Comparison of ENCODE assay signal across 1 cellular context in the genomic region with DNA sequence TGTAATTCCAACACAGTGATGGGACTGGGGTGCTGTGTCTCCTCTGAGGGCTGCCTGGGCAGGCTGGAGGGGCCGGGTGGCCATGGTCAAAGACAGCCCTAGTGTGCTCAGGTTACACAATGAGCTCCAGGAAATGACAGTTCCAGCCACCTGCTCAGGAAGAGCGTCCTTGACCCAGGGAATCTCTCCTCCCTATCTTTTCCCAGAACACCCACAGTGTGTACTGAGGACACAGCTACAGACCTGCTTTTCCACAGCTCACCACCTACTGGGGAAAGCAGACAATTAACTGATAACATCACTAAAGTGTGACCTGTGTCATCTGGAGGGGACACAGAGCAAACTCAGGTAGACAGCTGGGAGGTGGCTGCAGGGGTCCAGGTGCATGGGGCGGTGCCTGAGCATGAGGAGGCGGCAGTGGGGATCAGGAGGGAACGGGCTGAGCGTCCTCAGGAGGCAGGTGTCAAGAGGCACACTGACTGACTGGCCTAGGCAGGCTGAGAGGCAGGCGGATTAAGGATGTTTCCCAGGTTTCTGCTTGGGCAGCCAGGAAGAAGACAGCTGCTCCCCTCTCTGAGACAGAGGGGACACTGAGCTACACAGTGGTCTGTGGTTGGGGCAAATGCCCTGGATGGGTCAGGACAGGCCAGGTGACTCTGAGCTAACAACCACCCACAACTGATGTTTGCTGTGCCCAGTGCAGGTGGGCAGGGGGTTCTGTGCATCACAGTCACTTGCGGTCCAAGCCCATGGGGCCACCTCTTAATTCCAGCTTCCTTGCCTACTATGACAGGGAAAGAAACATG.
TF ChIP-seq lines count a peak whose summit lies in the region.

No MANE protein-coding gene starts in this region.

TF ChIP-seq in HepG2, 621 proteins besides CTCF, POLR2A, EP300 and RAD21 (continued from another document and continues in another):
- peak; percentile 44; the same call in 1 of the 2 replicates for TF ChIP-seq ZFY (CRISPR knock-in tag; IDR thresholded peaks at IDR 0.05)
- TF ChIP-seq ZNF652 (CRISPR knock-in tag; IDR thresholded peaks at IDR 0.05; ENCODE audit: borderline replicate concordance, low read depth), result no peak
- TF ChIP-seq, protein P1, sequence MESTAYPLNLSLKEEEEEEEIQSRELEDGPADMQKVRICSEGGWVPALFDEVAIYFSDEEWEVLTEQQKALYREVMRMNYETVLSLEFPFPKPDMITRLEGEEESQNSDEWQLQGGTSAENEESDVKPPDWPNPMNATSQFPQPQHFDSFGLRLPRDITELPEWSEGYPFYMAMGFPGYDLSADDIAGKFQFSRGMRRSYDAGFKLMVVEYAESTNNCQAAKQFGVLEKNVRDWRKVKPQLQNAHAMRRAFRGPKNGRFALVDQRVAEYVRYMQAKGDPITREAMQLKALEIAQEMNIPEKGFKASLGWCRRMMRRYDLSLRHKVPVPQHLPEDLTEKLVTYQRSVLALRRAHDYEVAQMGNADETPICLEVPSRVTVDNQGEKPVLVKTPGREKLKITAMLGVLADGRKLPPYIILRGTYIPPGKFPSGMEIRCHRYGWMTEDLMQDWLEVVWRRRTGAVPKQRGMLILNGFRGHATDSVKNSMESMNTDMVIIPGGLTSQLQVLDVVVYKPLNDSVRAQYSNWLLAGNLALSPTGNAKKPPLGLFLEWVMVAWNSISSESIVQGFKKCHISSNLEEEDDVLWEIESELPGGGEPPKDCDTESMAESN (CRISPR knock-in tag; conservative IDR thresholded peaks at IDR 0.05), result no peak
- no peak for TF ChIP-seq CHCHD3 (CRISPR knock-in tag; IDR thresholded peaks at IDR 0.05)
- no peak for TF ChIP-seq SYNCRIP (IDR thresholded peaks at IDR 0.05; ENCODE audit: insufficient read depth, low read depth, low read length)
- TF ChIP-seq ZNF326 (CRISPR knock-in tag; IDR thresholded peaks at IDR 0.05; ENCODE audit: borderline replicate concordance), result no peak
- peak; percentile 99 for TF ChIP-seq RXRB (CRISPR knock-in tag; IDR thresholded peaks at IDR 0.05; ENCODE audit: borderline replicate concordance)
- TF ChIP-seq, protein P2, sequence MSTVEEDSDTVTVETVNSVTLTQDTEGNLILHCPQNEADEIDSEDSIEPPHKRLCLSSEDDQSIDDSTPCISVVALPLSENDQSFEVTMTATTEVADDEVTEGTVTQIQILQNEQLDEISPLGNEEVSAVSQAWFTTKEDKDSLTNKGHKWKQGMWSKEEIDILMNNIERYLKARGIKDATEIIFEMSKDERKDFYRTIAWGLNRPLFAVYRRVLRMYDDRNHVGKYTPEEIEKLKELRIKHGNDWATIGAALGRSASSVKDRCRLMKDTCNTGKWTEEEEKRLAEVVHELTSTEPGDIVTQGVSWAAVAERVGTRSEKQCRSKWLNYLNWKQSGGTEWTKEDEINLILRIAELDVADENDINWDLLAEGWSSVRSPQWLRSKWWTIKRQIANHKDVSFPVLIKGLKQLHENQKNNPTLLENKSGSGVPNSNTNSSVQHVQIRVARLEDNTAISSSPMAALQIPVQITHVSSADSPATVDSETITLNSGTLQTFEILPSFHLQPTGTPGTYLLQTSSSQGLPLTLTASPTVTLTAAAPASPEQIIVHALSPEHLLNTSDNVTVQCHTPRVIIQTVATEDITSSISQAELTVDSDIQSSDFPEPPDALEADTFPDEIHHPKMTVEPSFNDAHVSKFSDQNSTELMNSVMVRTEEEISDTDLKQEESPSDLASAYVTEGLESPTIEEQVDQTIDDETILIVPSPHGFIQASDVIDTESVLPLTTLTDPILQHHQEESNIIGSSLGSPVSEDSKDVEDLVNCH (CRISPR knock-in tag; IDR thresholded peaks at IDR 0.05), result no peak
- TF ChIP-seq, protein P3, sequence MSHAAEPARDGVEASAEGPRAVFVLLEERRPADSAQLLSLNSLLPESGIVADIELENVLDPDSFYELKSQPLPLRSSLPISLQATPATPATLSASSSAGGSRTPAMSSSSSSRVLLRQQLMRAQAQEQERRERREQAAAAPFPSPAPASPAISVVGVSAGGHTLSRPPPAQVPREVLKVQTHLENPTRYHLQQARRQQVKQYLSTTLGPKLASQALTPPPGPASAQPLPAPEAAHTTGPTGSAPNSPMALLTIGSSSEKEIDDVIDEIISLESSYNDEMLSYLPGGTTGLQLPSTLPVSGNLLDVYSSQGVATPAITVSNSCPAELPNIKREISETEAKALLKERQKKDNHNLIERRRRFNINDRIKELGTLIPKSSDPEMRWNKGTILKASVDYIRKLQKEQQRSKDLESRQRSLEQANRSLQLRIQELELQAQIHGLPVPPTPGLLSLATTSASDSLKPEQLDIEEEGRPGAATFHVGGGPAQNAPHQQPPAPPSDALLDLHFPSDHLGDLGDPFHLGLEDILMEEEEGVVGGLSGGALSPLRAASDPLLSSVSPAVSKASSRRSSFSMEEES (CRISPR knock-in tag; IDR thresholded peaks at IDR 0.05), result peak; percentile 95
- TF ChIP-seq PHF20 (CRISPR knock-in tag; IDR thresholded peaks at IDR 0.05), result peak; percentile 84
- 0 out of 2 replicates have a peak, but pooled peaks have one; percentile 43 for TF ChIP-seq ZZZ3 (CRISPR knock-in tag; IDR thresholded peaks at IDR 0.05; ENCODE audit: borderline replicate concordance)
- TF ChIP-seq, protein P4, sequence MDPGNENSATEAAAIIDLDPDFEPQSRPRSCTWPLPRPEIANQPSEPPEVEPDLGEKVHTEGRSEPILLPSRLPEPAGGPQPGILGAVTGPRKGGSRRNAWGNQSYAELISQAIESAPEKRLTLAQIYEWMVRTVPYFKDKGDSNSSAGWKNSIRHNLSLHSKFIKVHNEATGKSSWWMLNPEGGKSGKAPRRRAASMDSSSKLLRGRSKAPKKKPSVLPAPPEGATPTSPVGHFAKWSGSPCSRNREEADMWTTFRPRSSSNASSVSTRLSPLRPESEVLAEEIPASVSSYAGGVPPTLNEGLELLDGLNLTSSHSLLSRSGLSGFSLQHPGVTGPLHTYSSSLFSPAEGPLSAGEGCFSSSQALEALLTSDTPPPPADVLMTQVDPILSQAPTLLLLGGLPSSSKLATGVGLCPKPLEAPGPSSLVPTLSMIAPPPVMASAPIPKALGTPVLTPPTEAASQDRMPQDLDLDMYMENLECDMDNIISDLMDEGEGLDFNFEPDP (CRISPR knock-in tag; conservative IDR thresholded peaks at IDR 0.05), result no peak
- TF ChIP-seq, protein P5, sequence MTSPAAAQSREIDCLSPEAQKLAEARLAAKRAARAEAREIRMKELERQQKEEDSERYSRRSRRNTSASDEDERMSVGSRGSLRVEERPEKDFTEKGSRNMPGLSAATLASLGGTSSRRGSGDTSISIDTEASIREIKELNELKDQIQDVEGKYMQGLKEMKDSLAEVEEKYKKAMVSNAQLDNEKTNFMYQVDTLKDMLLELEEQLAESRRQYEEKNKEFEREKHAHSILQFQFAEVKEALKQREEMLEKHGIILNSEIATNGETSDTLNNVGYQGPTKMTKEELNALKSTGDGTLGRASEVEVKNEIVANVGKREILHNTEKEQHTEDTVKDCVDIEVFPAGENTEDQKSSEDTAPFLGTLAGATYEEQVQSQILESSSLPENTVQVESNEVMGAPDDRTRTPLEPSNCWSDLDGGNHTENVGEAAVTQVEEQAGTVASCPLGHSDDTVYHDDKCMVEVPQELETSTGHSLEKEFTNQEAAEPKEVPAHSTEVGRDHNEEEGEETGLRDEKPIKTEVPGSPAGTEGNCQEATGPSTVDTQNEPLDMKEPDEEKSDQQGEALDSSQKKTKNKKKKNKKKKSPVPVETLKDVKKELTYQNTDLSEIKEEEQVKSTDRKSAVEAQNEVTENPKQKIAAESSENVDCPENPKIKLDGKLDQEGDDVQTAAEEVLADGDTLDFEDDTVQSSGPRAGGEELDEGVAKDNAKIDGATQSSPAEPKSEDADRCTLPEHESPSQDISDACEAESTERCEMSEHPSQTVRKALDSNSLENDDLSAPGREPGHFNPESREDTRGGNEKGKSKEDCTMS (CRISPR knock-in tag; conservative IDR thresholded peaks at IDR 0.05), result no peak
- peak; percentile 89 for TF ChIP-seq CBX5 (CRISPR knock-in tag; IDR thresholded peaks at IDR 0.05; ENCODE audit: borderline replicate concordance)
- TF ChIP-seq, protein P6, sequence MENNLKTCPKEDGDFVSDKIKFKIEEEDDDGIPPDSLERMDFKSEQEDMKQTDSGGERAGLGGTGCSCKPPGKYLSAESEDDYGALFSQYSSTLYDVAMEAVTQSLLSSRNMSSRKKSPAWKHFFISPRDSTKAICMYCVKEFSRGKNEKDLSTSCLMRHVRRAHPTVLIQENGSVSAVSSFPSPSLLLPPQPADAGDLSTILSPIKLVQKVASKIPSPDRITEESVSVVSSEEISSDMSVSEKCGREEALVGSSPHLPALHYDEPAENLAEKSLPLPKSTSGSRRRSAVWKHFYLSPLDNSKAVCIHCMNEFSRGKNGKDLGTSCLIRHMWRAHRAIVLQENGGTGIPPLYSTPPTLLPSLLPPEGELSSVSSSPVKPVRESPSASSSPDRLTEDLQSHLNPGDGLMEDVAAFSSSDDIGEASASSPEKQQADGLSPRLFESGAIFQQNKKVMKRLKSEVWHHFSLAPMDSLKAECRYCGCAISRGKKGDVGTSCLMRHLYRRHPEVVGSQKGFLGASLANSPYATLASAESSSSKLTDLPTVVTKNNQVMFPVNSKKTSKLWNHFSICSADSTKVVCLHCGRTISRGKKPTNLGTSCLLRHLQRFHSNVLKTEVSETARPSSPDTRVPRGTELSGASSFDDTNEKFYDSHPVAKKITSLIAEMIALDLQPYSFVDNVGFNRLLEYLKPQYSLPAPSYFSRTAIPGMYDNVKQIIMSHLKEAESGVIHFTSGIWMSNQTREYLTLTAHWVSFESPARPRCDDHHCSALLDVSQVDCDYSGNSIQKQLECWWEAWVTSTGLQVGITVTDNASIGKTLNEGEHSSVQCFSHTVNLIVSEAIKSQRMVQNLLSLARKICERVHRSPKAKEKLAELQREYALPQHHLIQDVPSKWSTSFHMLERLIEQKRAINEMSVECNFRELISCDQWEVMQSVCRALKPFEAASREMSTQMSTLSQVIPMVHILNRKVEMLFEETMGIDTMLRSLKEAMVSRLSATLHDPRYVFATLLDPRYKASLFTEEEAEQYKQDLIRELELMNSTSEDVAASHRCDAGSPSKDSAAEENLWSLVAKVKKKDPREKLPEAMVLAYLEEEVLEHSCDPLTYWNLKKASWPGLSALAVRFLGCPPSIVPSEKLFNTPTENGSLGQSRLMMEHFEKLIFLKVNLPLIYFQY (CRISPR knock-in tag; IDR thresholded peaks at IDR 0.05; ENCODE audit: borderline replicate concordance), result peak; percentile 51; the same call in 1 of the 2 replicates
- TF ChIP-seq, protein P7, sequence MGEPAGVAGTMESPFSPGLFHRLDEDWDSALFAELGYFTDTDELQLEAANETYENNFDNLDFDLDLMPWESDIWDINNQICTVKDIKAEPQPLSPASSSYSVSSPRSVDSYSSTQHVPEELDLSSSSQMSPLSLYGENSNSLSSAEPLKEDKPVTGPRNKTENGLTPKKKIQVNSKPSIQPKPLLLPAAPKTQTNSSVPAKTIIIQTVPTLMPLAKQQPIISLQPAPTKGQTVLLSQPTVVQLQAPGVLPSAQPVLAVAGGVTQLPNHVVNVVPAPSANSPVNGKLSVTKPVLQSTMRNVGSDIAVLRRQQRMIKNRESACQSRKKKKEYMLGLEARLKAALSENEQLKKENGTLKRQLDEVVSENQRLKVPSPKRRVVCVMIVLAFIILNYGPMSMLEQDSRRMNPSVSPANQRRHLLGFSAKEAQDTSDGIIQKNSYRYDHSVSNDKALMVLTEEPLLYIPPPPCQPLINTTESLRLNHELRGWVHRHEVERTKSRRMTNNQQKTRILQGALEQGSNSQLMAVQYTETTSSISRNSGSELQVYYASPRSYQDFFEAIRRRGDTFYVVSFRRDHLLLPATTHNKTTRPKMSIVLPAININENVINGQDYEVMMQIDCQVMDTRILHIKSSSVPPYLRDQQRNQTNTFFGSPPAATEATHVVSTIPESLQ (CRISPR knock-in tag; conservative IDR thresholded peaks at IDR 0.05), result no peak
- TF ChIP-seq, protein P8, sequence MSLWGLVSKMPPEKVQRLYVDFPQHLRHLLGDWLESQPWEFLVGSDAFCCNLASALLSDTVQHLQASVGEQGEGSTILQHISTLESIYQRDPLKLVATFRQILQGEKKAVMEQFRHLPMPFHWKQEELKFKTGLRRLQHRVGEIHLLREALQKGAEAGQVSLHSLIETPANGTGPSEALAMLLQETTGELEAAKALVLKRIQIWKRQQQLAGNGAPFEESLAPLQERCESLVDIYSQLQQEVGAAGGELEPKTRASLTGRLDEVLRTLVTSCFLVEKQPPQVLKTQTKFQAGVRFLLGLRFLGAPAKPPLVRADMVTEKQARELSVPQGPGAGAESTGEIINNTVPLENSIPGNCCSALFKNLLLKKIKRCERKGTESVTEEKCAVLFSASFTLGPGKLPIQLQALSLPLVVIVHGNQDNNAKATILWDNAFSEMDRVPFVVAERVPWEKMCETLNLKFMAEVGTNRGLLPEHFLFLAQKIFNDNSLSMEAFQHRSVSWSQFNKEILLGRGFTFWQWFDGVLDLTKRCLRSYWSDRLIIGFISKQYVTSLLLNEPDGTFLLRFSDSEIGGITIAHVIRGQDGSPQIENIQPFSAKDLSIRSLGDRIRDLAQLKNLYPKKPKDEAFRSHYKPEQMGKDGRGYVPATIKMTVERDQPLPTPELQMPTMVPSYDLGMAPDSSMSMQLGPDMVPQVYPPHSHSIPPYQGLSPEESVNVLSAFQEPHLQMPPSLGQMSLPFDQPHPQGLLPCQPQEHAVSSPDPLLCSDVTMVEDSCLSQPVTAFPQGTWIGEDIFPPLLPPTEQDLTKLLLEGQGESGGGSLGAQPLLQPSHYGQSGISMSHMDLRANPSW (CRISPR knock-in tag; IDR thresholded peaks at IDR 0.05; ENCODE audit: borderline replicate concordance), result no peak
- TF ChIP-seq TAF15 (IDR thresholded peaks at IDR 0.05; ENCODE audit: low read depth, low read length, poor library complexity, severe bottlenecking), result no peak
- TF ChIP-seq, protein P9, sequence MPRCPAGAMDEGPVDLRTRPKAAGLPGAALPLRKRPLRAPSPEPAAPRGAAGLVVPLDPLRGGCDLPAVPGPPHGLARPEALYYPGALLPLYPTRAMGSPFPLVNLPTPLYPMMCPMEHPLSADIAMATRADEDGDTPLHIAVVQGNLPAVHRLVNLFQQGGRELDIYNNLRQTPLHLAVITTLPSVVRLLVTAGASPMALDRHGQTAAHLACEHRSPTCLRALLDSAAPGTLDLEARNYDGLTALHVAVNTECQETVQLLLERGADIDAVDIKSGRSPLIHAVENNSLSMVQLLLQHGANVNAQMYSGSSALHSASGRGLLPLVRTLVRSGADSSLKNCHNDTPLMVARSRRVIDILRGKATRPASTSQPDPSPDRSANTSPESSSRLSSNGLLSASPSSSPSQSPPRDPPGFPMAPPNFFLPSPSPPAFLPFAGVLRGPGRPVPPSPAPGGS (CRISPR knock-in tag; IDR thresholded peaks at IDR 0.05), result no peak
- TF ChIP-seq, protein P10, sequence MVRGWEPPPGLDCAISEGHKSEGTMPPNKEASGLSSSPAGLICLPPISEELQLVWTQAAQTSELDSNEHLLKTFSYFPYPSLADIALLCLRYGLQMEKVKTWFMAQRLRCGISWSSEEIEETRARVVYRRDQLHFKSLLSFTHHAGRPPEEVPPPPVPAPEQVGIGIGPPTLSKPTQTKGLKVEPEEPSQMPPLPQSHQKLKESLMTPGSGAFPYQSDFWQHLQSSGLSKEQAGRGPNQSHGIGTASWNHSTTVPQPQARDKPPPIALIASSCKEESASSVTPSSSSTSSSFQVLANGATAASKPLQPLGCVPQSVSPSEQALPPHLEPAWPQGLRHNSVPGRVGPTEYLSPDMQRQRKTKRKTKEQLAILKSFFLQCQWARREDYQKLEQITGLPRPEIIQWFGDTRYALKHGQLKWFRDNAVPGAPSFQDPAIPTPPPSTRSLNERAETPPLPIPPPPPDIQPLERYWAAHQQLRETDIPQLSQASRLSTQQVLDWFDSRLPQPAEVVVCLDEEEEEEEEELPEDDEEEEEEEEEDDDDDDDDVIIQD (CRISPR knock-in tag; IDR thresholded peaks at IDR 0.05; ENCODE audit: low read depth), result peak; percentile 91
- TF ChIP-seq, protein P11, sequence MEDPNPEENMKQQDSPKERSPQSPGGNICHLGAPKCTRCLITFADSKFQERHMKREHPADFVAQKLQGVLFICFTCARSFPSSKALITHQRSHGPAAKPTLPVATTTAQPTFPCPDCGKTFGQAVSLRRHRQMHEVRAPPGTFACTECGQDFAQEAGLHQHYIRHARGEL (CRISPR knock-in tag; IDR thresholded peaks at IDR 0.05), result no peak
- no peak for TF ChIP-seq FOXP1 (IDR thresholded peaks at IDR 0.05)
- TF ChIP-seq FOXP1 (CRISPR knock-in tag; IDR thresholded peaks at IDR 0.05), result peak; percentile 87
- 0 out of 2 replicates have a peak, but pooled peaks have one; percentile 23 for TF ChIP-seq ZNF672 (CRISPR knock-in tag; IDR thresholded peaks at IDR 0.05)
